Comparison of ENCODE assay signal across 17 cellular contexts in genomic region chr11:132734217-132734616, GRCh38.
DNase-seq lines count a peak whose midpoint lies in the region; ATAC-seq and TF ChIP-seq lines count a peak whose summit lies in the region.
"Had no signal": no experiment of that assay in that cellular context is flagged by ENCODE, and none has a peak within 500 bp of the region (broad histone marks: within the 10 kb centered on the region; RNA-seq: fewer than 3 reads in every experiment).

No MANE protein-coding gene starts in this region.

- 62 to 76% methylated on average over 2 of the region's 2 CpGs for WGBS in tibial nerve, 2 donors

- H3K4me3 ChIP-seq in AG04450 (ENCODE audit: low read depth, low read length) (no peak overlapping the region), left lung (no peak overlapping the region), tibial nerve (no peak overlapping the region)
- H3K4me3 ChIP-seq: BLaER1, body of pancreas, GM12878 had no signal

- peaks cover 3% of the 10 kb centered on the region for H3K36me3 Mint-ChIP-seq in glutamatergic neuron (ENCODE audit: unreplicated experiment)
- H3K36me3 Mint-ChIP-seq: mesothelial cell of epicardium had no signal

- CTCF ChIA-PET in AG04450 (lab: Charles Lee): no interaction called here

- TF ChIP-seq CTCF in AG04450 (IDR thresholded peaks at IDR 0.05; ENCODE audit: low read depth, low read length) (no peak), left lung (IDR thresholded peaks at IDR 0.05) (no peak), tibial nerve (IDR thresholded peaks at IDR 0.05) (no peak), glutamatergic neuron (IDR thresholded peaks at IDR 0.05; ENCODE audit: partially characterized antibody, unreplicated experiment) (no peak)

- H3K36me3 ChIP-seq in left lung: no peaks in the 10 kb centered on the region
- H3K36me3 ChIP-seq in tibial nerve: no peaks in the 10 kb centered on the region
- H3K36me3 ChIP-seq: BLaER1 had no signal

- TF ChIP-seq POLR2A in tibial nerve (IDR thresholded peaks at IDR 0.05): no peak

- H3K4me1 ChIP-seq in left lung: no peaks in the 10 kb centered on the region
- no peaks in the 10 kb centered on the region for H3K4me1 ChIP-seq in tibial nerve
- H3K4me1 ChIP-seq: BLaER1, body of pancreas had no signal

- no peaks in the 10 kb centered on the region for H3K9me3 Mint-ChIP-seq in glutamatergic neuron (ENCODE audit: unreplicated experiment)
- H3K9me3 Mint-ChIP-seq: activated T-helper 1 cell treated with anti-CD3 and anti-CD28 coated beads, Interleukin-12 subunit alpha, Interleukin-12 subunit beta, Interleukin-2, Interleukin-4 antibody, amounts not matched to agents 30 ng/mL and 10 ng/mL and 1 ng/mL, durations not matched to agents 14 hours and 24 hours and 36 hours had no signal

- intact Hi-C loops in left lung (cut with DNase I): no loop called here

- ATAC-seq in left lung (no peak), HG02642 (IDR thresholded peaks at IDR 0.05; ENCODE audit: poor library complexity, unreplicated experiment) (no peak)
- ATAC-seq: body of pancreas, GM12878 had no signal

- POLR2A ChIA-PET in AG04450 (lab: Yijun Ruan, JAX): no interaction called here

- no peak for TF ChIP-seq EP300 in tibial nerve (IDR thresholded peaks at IDR 0.05)

- H3K9me3 ChIP-seq in AG04450 (ENCODE audit: control insufficient read depth, insufficient read depth, low read length): no peaks in the 10 kb centered on the region
- H3K9me3 ChIP-seq in left lung: no peaks in the 10 kb centered on the region
- H3K9me3 ChIP-seq in tibial nerve: no peaks in the 10 kb centered on the region
- H3K9me3 ChIP-seq: BLaER1, body of pancreas had no signal

- peaks cover 2% of the 10 kb centered on the region for H3K27me3 Mint-ChIP-seq in glutamatergic neuron (ENCODE audit: unreplicated experiment)

- H3K27ac Mint-ChIP-seq in glutamatergic neuron (ENCODE audit: unreplicated experiment): no peak overlapping the region
- H3K27ac Mint-ChIP-seq: activated T-helper 1 cell treated with anti-CD3 and anti-CD28 coated beads, Interleukin-12 subunit alpha, Interleukin-12 subunit beta, Interleukin-2, Interleukin-4 antibody, amounts not matched to agents 30 ng/mL and 10 ng/mL and 1 ng/mL, durations not matched to agents 14 hours and 24 hours and 36 hours; mesothelial cell of epicardium had no signal

- DNase-seq in AG04450 (ENCODE audit: low read depth, low spot score) (peak; percentile 49), GM04504 (ENCODE audit: low read depth) (peak; percentile 90), astrocyte of the hippocampus (ENCODE audit: low read depth, low spot score) (peak; percentile 87), kidney tubule cell (ENCODE audit: low spot score) (peak; percentile 66), left lung (no peak), tibial nerve (ENCODE audit: low spot score in 2 of 2) (no peak), glutamatergic neuron (no peak)
- DNase-seq: activated CD4-positive, alpha-beta T cell treated with anti-CD3 and anti-CD28 coated beads, Interleukin-2, amount 50 U/mL, for 4 hours; body of pancreas; DMS53; NCI-H187; NCI-H748 treated with DMSO at 0.1 percent for 48 hours had no signal

- no peak overlapping the region for H3K4me3 Mint-ChIP-seq in glutamatergic neuron (ENCODE audit: unreplicated experiment)
- H3K4me3 Mint-ChIP-seq: activated T-helper 1 cell treated with anti-CD3 and anti-CD28 coated beads, Interleukin-12 subunit alpha, Interleukin-12 subunit beta, Interleukin-2, Interleukin-4 antibody, amounts not matched to agents 30 ng/mL and 10 ng/mL and 1 ng/mL, durations not matched to agents 14 hours and 24 hours and 36 hours; mesothelial cell of epicardium had no signal

- H3K27me3 ChIP-seq in AG04450 (ENCODE audit: control insufficient read depth, insufficient read depth, low read length) (no peaks in the 10 kb centered on the region), left lung (no peaks in the 10 kb centered on the region), tibial nerve (no peaks in the 10 kb centered on the region)
- H3K27me3 ChIP-seq: BLaER1, body of pancreas had no signal

- no peaks in the 10 kb centered on the region for H3K4me1 Mint-ChIP-seq in glutamatergic neuron (ENCODE audit: low read depth, unreplicated experiment)
- H3K4me1 Mint-ChIP-seq: mesothelial cell of epicardium had no signal

- no peak overlapping the region for H3K27ac ChIP-seq in AG04450 (ENCODE audit: low read depth, low read length)
- H3K27ac ChIP-seq in left lung: no peak overlapping the region
- H3K27ac ChIP-seq in tibial nerve: no peak overlapping the region
- H3K27ac ChIP-seq: BLaER1, body of pancreas had no signal

Comparison
In these comparisons a context has a peak if more than half of its experiments do, and no peak if none do; other contexts are left out.
1. DNase-seq: peak in AG04450 (single experiment), GM04504 (single experiment), astrocyte of the hippocampus (single experiment) and kidney tubule cell (single experiment); none in left lung (0 of 2), tibial nerve (0 of 2) and glutamatergic neuron (single experiment).